Comparison of ENCODE assay signal across 9 cellular contexts in the genomic region with DNA sequence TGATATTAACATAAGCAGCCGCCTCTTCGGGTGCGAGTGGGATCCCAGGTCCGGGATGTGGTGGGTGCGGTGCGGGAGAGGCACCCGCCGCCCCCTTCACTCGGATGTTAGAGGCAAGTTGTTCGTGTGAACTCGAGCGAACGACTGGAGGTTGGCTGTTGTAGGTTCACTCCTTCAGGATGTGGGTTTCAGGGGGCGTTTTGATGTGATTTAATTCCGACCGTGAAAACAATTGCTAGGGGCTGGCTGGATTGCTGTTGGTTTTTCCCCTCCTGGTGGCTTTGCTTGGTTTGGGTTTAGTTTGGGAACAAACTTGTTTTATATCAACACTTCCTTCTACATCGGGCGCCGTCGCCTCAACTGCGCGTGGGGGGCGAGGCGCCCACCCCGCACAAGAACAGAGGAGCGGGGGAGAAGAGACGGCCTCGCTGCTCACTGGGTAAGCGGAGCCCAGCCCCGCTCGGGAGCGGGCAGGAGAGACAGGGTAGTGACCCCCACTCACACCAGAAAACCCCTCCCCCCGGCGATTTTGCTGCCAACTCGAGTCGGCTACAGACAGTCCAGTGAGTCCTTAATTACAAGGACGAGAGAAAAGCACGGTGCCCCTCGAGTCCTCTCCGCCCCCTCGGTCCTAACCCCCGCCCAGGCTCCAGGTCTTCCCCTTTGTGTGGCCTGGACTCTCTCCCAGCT. TPM values are rescaled to one million over a fixed set of nuclear protein-coding genes. Genes with fewer than 3 reads are reported as not detected.
DNase-seq lines count a peak whose midpoint lies in the region; ATAC-seq and TF ChIP-seq lines count a peak whose summit lies in the region.
"Had no signal": no experiment of that assay in that cellular context is flagged by ENCODE, and none has a peak within 500 bp of the region (broad histone marks: within the 10 kb centered on the region; RNA-seq: fewer than 3 reads in every experiment).

No MANE protein-coding gene starts in this region.

- peak; percentile 35 to 47 for ATAC-seq in CD4-positive, CD25-positive, alpha-beta regulatory T cell (ENCODE audit: low read depth in 2 of 2)
- ATAC-seq in GM21528 (IDR thresholded peaks at IDR 0.05; ENCODE audit: low FRiP score, unreplicated experiment), result no peak
- no peak for ATAC-seq in right lobe of liver
- no peak for ATAC-seq in GM18520 (IDR thresholded peaks at IDR 0.05; ENCODE audit: unreplicated experiment)

- peaks cover 8% of the 10 kb centered on the region for H3K27me3 ChIP-seq in CD4-positive, CD25-positive, alpha-beta regulatory T cell (ENCODE audit: control insufficient read depth, insufficient read depth, low read length)
- H3K27me3 ChIP-seq in brain microvascular endothelial cell (replicated peaks) (peaks cover 49% of the 10 kb centered on the region), parathyroid adenoma (ENCODE audit: control insufficient read depth, insufficient read depth, low read length) (peaks cover 6% of the 10 kb centered on the region), right lobe of liver (peaks cover 10 to 53% of the 10 kb centered on the region in 2 donors)

- H3K27ac ChIP-seq in CD4-positive, CD25-positive, alpha-beta regulatory T cell (ENCODE audit: insufficient read depth, low read length, poor library complexity, severe bottlenecking), result peak overlapping the region; percentile 78
- H3K27ac ChIP-seq in brain microvascular endothelial cell (no peak overlapping the region), parathyroid adenoma (no peak overlapping the region), right lobe of liver (no peak overlapping the region)

- DNase-seq in CD4-positive, CD25-positive, alpha-beta regulatory T cell, result peak; percentile 44 to 89 (median 77)
- DNase-seq in brain microvascular endothelial cell (no peak), RKO (ENCODE audit: low spot score) (no peak), right lobe of liver (no peak)
- DNase-seq: NCI-H510A had no signal

- no peaks in the 10 kb centered on the region for H3K9me3 ChIP-seq in CD4-positive, CD25-positive, alpha-beta regulatory T cell (ENCODE audit: control insufficient read depth in 2 of 2, low read length in 2 of 2)
- H3K9me3 ChIP-seq in parathyroid adenoma (ENCODE audit: control insufficient read depth, low read length) (no peaks in the 10 kb centered on the region), right lobe of liver (no peaks in the 10 kb centered on the region)

- H3K4me1 Mint-ChIP-seq in CD4-positive, CD25-positive, alpha-beta regulatory T cell, result peaks cover 24 to 53% (median 46%) of the 10 kb centered on the region in 4 donors
- peaks cover 46% of the 10 kb centered on the region for H3K4me1 Mint-ChIP-seq in T-helper 1 cell treated with Interleukin-12 subunit alpha and Interleukin-12 subunit beta and Interleukin-4 antibody, amounts not matched to agents 30 μg/mL and 1 μg/mL, for 36 hours (ENCODE audit: low read depth)

- H3K36me3 Mint-ChIP-seq in CD4-positive, CD25-positive, alpha-beta regulatory T cell, result peaks cover 9% of the 10 kb centered on the region
- H3K36me3 Mint-ChIP-seq in T-helper 1 cell treated with Interleukin-12 subunit alpha and Interleukin-12 subunit beta and Interleukin-4 antibody, amounts not matched to agents 30 μg/mL and 1 μg/mL, for 36 hours (ENCODE audit: low read depth), result peaks cover 4% of the 10 kb centered on the region

- 1% methylated on average over 15 of the region's 42 CpGs for WGBS in right lobe of liver (ENCODE audit: insufficient coverage, low coverage, low lambda C conversion rate, missing lambda C conversion rate)

- H2AFZ ChIP-seq in parathyroid adenoma, result peak overlapping the region; percentile 81

- H3K4me1 ChIP-seq in CD4-positive, CD25-positive, alpha-beta regulatory T cell (ENCODE audit: control insufficient read depth, insufficient read depth, low read length, poor library complexity, severe bottlenecking), result peaks cover 44% of the 10 kb centered on the region
- no peaks in the 10 kb centered on the region for H3K4me1 ChIP-seq in parathyroid adenoma
- peaks cover 0 to 23% (median 6%) of the 10 kb centered on the region in 4 donors for H3K4me1 ChIP-seq in right lobe of liver

- H3K4me2 ChIP-seq in parathyroid adenoma (ENCODE audit: low read length), result no peak overlapping the region

- intact Hi-C loops in right lobe of liver (cut with DNase I), result no loop called here

- H3K4me3 Mint-ChIP-seq in CD4-positive, CD25-positive, alpha-beta regulatory T cell, result peak overlapping the region; percentile 96 to 100 (median 98)
- H3K4me3 Mint-ChIP-seq in T-helper 1 cell treated with Interleukin-12 subunit alpha and Interleukin-12 subunit beta and Interleukin-4 antibody, amounts not matched to agents 30 μg/mL and 1 μg/mL, for 36 hours, result peak overlapping the region; percentile 81

- H3K27me3 Mint-ChIP-seq in CD4-positive, CD25-positive, alpha-beta regulatory T cell, result peaks cover 52% of the 10 kb centered on the region
- H3K27me3 Mint-ChIP-seq in T-helper 1 cell treated with Interleukin-12 subunit alpha and Interleukin-12 subunit beta and Interleukin-4 antibody, amounts not matched to agents 30 μg/mL and 1 μg/mL, for 36 hours (ENCODE audit: low read depth), result peaks cover 22% of the 10 kb centered on the region

- H3K36me3 ChIP-seq in CD4-positive, CD25-positive, alpha-beta regulatory T cell (ENCODE audit: control insufficient read depth, insufficient read depth, low read length), result no peaks in the 10 kb centered on the region
- no peaks in the 10 kb centered on the region for H3K36me3 ChIP-seq in brain microvascular endothelial cell (replicated peaks)
- H3K36me3 ChIP-seq in parathyroid adenoma (ENCODE audit: control insufficient read depth, insufficient read depth, low read length), result no peaks in the 10 kb centered on the region
- no peaks in the 10 kb centered on the region for H3K36me3 ChIP-seq in right lobe of liver

- peak overlapping the region; percentile 75 to 88 (median 83) for H3K27ac Mint-ChIP-seq in CD4-positive, CD25-positive, alpha-beta regulatory T cell
- peak overlapping the region; percentile 77 for H3K27ac Mint-ChIP-seq in T-helper 1 cell treated with Interleukin-12 subunit alpha and Interleukin-12 subunit beta and Interleukin-4 antibody, amounts not matched to agents 30 μg/mL and 1 μg/mL, for 36 hours

- peak overlapping the region; percentile 73 for H3K4me3 ChIP-seq in CD4-positive, CD25-positive, alpha-beta regulatory T cell (ENCODE audit: low read depth, low read length)
- H3K4me3 ChIP-seq in brain microvascular endothelial cell (ENCODE audit: low read depth, low read length), result peak overlapping the region; percentile 65
- no peak overlapping the region for H3K4me3 ChIP-seq in parathyroid adenoma (ENCODE audit: low read depth, low read length)
- H3K4me3 ChIP-seq in right lobe of liver, result no peak overlapping the region

- H3K9ac ChIP-seq in parathyroid adenoma, result no peak overlapping the region

- H3K79me2 ChIP-seq in parathyroid adenoma, result no peaks in the 10 kb centered on the region

- TF ChIP-seq CTCF in brain microvascular endothelial cell (IDR thresholded peaks at IDR 0.05; ENCODE audit: low read depth, low read length, missing control alignments) (no peak), parathyroid adenoma (IDR thresholded peaks at IDR 0.05) (no peak), right lobe of liver (IDR thresholded peaks at IDR 0.05) (no peak)

- no peak for TF ChIP-seq POLR2A in right lobe of liver (IDR thresholded peaks at IDR 0.05)

- in situ Hi-C loops in brain microvascular endothelial cell (cut with HindIII; ENCODE audit: low pct_ligation_motif_present, low sequenced_read_pairs), result no loop called here

- peaks cover 0 to 6% (median 0%) of the 10 kb centered on the region in 7 donors for H3K9me3 Mint-ChIP-seq in CD4-positive, CD25-positive, alpha-beta regulatory T cell
- H3K9me3 Mint-ChIP-seq in T-helper 1 cell treated with Interleukin-12 subunit alpha and Interleukin-12 subunit beta and Interleukin-4 antibody, amounts not matched to agents 30 μg/mL and 1 μg/mL, for 36 hours, result no peaks in the 10 kb centered on the region

RNA-seq across cellular contexts. Expression of a gene that starts 3.0 kb away (rescaled TPM):
- 469 TPM for total RNA-seq in CD4-positive, CD25-positive, alpha-beta regulatory T cell
- 100 to 1,000 TPM; 465 to 627 (median 565) TPM for polyA plus RNA-seq in CD4-positive, CD25-positive, alpha-beta regulatory T cell
- total RNA-seq in right lobe of liver, result under 1 TPM in 5 of 6 experiments, not detected in 1; 0.19 to 0.66 (median 0.42) TPM

Comparison
In these comparisons a context has a peak if more than half of its experiments do, and no peak if none do; other contexts are left out.
1. ATAC-seq: peak in CD4-positive, CD25-positive, alpha-beta regulatory T cell (2 of 2); none in GM21528 (single experiment), right lobe of liver (0 of 4) and GM18520 (single experiment).
2. DNase-seq: peak in CD4-positive, CD25-positive, alpha-beta regulatory T cell (3 of 3); none in brain microvascular endothelial cell (single experiment), RKO (single experiment) and right lobe of liver (0 of 3).
3. H3K4me3 ChIP-seq: peak in CD4-positive, CD25-positive, alpha-beta regulatory T cell (single experiment) and brain microvascular endothelial cell (single experiment); none in parathyroid adenoma (single experiment) and right lobe of liver (0 of 3).
4. RNA of a gene that starts 3.0 kb away (total RNA-seq): 469 TPM in CD4-positive, CD25-positive, alpha-beta regulatory T cell (single experiment); 0.19 to 0.66 TPM in right lobe of liver; every median in the first group is over 100 times any median in the second.